ENCODE assay signal across 16 cellular contexts in the genomic region with DNA sequence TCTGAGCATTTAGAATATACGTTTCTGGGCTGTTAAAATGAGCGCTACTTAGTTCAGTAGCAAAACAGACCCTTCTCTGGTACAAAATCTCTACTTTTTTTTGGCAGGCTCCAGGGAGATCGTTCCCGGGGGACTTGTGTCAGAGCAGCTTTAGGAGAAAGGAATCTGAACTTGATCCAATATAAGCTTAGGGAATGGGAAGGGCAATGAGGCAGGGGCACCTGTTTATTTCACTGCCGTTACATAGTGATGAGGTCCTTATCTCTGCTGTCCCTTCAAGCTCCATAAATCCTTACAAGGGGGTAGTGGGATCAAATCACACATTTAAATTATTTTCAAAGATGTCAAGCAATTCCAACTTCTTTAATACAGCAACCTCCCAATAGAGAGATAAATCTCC.
DNase-seq lines count a peak whose midpoint lies in the region; ATAC-seq and TF ChIP-seq lines count a peak whose summit lies in the region.
"Had no signal": no experiment of that assay in that cellular context is flagged by ENCODE, and none has a peak within 500 bp of the region (broad histone marks: within the 10 kb centered on the region; RNA-seq: fewer than 3 reads in every experiment).

No MANE protein-coding gene starts in this region.

- no peaks in the 10 kb centered on the region for H3F3A ChIP-seq in GM23338 (replicated peaks; ENCODE audit: low read depth)

- H3K4me2 ChIP-seq in GM23338, result no peak overlapping the region
- H3K4me2 ChIP-seq: A549 had no signal

- H3K36me3 Mint-ChIP-seq in GM23338 (ENCODE audit: low read depth), result no peaks in the 10 kb centered on the region; the same call in 2 of the 3 replicates
- H3K36me3 Mint-ChIP-seq: CD4-positive, alpha-beta memory T cell had no signal

- no peaks in the 10 kb centered on the region for H4K20me1 ChIP-seq in GM23338 (replicated peaks; ENCODE audit: insufficient read depth)

- no peak overlapping the region for H3K4me3 Mint-ChIP-seq in GM23338
- H3K4me3 Mint-ChIP-seq: CD4-positive, alpha-beta memory T cell had no signal

- peak overlapping the region; percentile 4; the same call in 1 of the 2 replicates for H2AFZ ChIP-seq in GM23338

- H3K79me2 ChIP-seq in GM23338 (replicated peaks; ENCODE audit: insufficient read depth), result no peaks in the 10 kb centered on the region

- CTCF ChIA-PET in HEK293 (lab: Yijun Ruan, JAX), result interaction anchor here (0.5 to 4.2 kb wide), 4 partner anchors 11 to 509 kb away, joined by 3 to 13 read pairs (median 4); no protein-coding TSS in a partner anchor

- no peaks in the 10 kb centered on the region for H3K9me3 ChIP-seq in HEK293 (ENCODE audit: control insufficient read depth, insufficient read depth, low read depth, low read length)
- H3K9me3 ChIP-seq: A549, BE2C had no signal

- POLR2A ChIA-PET in HEK293 (lab: Yijun Ruan, JAX), result no interaction called here

- 0 out of 3 replicates have a peak, but pooled peaks cover under 1% of the 10 kb centered on the region for H3K9me3 Mint-ChIP-seq in GM23338
- H3K9me3 Mint-ChIP-seq: CD4-positive, alpha-beta memory T cell had no signal

- H3K9me2 ChIP-seq in GM23338 (ENCODE audit: insufficient read depth), result no peaks in the 10 kb centered on the region

- H3K4me3 ChIP-seq in GM23338, result no peak overlapping the region
- H3K4me3 ChIP-seq in HEK293 (ENCODE audit: low read depth, low read length), result no peak overlapping the region
- H3K4me3 ChIP-seq: A549 had no signal

- H3K27ac ChIP-seq in GM23338 (ENCODE audit: low read depth) (no peak overlapping the region), HEK293 (ENCODE audit: extremely low read depth, low read depth, low read length) (no peak overlapping the region; the same call in 1 of the 2 replicates)
- H3K27ac ChIP-seq: A549, C4-2B had no signal

- DNase-seq in GM23338 (ENCODE audit: low spot score) (no peak), NCI-H524 (lab: John Stamatoyannopoulos, UW) (peak; percentile 53 to 80), NCI-H82 treated with DMSO at 0.1 percent for 48 hours (lab: John Stamatoyannopoulos, UW; ENCODE audit: unreplicated experiment) (peak; percentile 68), SIG-M5 (lab: John Stamatoyannopoulos, UW) (no peak)
- no peak for DNase-seq in activated T-cell treated with anti-CD3 and anti-CD28 coated beads, Interleukin-2, amount 50 U/mL, for 48 hours
- DNase-seq: BE2C; CD4-positive, alpha-beta memory T cell; COR-L47; DMS153; DMS79 treated with DMSO at 0.1 percent for 48 hours; EL; HCEC 1CT had no signal

- ATAC-seq in GM23338 (no peak), HG03139 (IDR thresholded peaks at IDR 0.05; ENCODE audit: unreplicated experiment) (no peak)
- ATAC-seq: A549 had no signal

- peaks cover 21% of the 10 kb centered on the region; the same call in 2 of the 3 replicates for H3K4me1 Mint-ChIP-seq in GM23338

- H3K27me3 ChIP-seq in GM23338 (ENCODE audit: insufficient read depth), result no peaks in the 10 kb centered on the region

- H3K4me1 ChIP-seq in GM23338 (ENCODE audit: insufficient read depth), result peaks cover 14% of the 10 kb centered on the region; the same call in 1 of the 2 replicates
- peaks cover 10% of the 10 kb centered on the region; the same call in 1 of the 2 replicates for H3K4me1 ChIP-seq in HEK293 (ENCODE audit: control insufficient read depth, insufficient read depth, low read length)
- H3K4me1 ChIP-seq: A549, BE2C had no signal

- no peaks in the 10 kb centered on the region for H3K36me3 ChIP-seq in GM23338 (ENCODE audit: insufficient read depth)
- no peaks in the 10 kb centered on the region for H3K36me3 ChIP-seq in HEK293 (ENCODE audit: control insufficient read depth in 2 of 2, insufficient read depth in 1 of 2, low read length in 2 of 2)
- H3K36me3 ChIP-seq: BE2C had no signal

- no peaks in the 10 kb centered on the region for H3K27me3 Mint-ChIP-seq in GM23338 (ENCODE audit: insufficient read depth, low read depth, poor library complexity)

- TF ChIP-seq CTCF in GM23338 (conservative IDR thresholded peaks at IDR 0.05; ENCODE audit: low read depth in 2 of 2) (no peak), HEK293 (tag by site-specific recombination; IDR thresholded peaks at IDR 0.05) (no peak)

- no peak overlapping the region for H3K27ac Mint-ChIP-seq in GM23338

TF ChIP-seq in GM23338, 12 proteins besides CTCF, POLR2A, EP300 and RAD21 (continues in another document):
- TF ChIP-seq STAT1 (IDR thresholded peaks at IDR 0.05; ENCODE audit: unreplicated experiment) (no peak), EZH2 (IDR thresholded peaks at IDR 0.05; ENCODE audit: low read depth, unreplicated experiment) (no peak), CREB1 (CRISPR knock-in tag; IDR thresholded peaks at IDR 0.05; ENCODE audit: low read depth) (no peak), POLR2AphosphoS5 (IDR thresholded peaks at IDR 0.05; ENCODE audit: low read depth) (no peak), EZH2phosphoT487 (IDR thresholded peaks at IDR 0.05; ENCODE audit: unreplicated experiment) (no peak)
- TF ChIP-seq, protein P1, sequence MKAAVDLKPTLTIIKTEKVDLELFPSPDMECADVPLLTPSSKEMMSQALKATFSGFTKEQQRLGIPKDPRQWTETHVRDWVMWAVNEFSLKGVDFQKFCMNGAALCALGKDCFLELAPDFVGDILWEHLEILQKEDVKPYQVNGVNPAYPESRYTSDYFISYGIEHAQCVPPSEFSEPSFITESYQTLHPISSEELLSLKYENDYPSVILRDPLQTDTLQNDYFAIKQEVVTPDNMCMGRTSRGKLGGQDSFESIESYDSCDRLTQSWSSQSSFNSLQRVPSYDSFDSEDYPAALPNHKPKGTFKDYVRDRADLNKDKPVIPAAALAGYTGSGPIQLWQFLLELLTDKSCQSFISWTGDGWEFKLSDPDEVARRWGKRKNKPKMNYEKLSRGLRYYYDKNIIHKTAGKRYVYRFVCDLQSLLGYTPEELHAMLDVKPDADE (IDR thresholded peaks at IDR 0.05), result no peak

TF ChIP-seq in HEK293, 187 proteins besides CTCF, POLR2A, EP300 and RAD21 (continues in another document):
- TF ChIP-seq ZNF624 (tag by site-specific recombination; IDR thresholded peaks at IDR 0.05) (no peak), RBAK (tag by site-specific recombination; IDR thresholded peaks at IDR 0.05) (no peak), SALL2 (tag by site-specific recombination; IDR thresholded peaks at IDR 0.05; ENCODE audit: borderline replicate concordance) (no peak), ZNF48 (tag by site-specific recombination; IDR thresholded peaks at IDR 0.05) (no peak), OSR2 (tag by site-specific recombination; IDR thresholded peaks at IDR 0.05) (peak; percentile 51), ZXDB (tag by site-specific recombination; IDR thresholded peaks at IDR 0.05) (peak; percentile 64; the same call in 1 of the 2 replicates), KLF8 (tag by site-specific recombination; IDR thresholded peaks at IDR 0.05) (no peak)
- TF ChIP-seq, protein P2, sequence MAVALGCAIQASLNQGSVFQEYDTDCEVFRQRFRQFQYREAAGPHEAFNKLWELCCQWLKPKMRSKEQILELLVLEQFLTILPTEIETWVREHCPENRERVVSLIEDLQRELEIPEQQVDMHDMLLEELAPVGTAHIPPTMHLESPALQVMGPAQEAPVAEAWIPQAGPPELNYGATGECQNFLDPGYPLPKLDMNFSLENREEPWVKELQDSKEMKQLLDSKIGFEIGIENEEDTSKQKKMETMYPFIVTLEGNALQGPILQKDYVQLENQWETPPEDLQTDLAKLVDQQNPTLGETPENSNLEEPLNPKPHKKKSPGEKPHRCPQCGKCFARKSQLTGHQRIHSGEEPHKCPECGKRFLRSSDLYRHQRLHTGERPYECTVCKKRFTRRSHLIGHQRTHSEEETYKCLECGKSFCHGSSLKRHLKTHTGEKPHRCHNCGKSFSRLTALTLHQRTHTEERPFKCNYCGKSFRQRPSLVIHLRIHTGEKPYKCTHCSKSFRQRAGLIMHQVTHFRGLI (tag by site-specific recombination; IDR thresholded peaks at IDR 0.05), result no peak
- TF ChIP-seq, protein P3, sequence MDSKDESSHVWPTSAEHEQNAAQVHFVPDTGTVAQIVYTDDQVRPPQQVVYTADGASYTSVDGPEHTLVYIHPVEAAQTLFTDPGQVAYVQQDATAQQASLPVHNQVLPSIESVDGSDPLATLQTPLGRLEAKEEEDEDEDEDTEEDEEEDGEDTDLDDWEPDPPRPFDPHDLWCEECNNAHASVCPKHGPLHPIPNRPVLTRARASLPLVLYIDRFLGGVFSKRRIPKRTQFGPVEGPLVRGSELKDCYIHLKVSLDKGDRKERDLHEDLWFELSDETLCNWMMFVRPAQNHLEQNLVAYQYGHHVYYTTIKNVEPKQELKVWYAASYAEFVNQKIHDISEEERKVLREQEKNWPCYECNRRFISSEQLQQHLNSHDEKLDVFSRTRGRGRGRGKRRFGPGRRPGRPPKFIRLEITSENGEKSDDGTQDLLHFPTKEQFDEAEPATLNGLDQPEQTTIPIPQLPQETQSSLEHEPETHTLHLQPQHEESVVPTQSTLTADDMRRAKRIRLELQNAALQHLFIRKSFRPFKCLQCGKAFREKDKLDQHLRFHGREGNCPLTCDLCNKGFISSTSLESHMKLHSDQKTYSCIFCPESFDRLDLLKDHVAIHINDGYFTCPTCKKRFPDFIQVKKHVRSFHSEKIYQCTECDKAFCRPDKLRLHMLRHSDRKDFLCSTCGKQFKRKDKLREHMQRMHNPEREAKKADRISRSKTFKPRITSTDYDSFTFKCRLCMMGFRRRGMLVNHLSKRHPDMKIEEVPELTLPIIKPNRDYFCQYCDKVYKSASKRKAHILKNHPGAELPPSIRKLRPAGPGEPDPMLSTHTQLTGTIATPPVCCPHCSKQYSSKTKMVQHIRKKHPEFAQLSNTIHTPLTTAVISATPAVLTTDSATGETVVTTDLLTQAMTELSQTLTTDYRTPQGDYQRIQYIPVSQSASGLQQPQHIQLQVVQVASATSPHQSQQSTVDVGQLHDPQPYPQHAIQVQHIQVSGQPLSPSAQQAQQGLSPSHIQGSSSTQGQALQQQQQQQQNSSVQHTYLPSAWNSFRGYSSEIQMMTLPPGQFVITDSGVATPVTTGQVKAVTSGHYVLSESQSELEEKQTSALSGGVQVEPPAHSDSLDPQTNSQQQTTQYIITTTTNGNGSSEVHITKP (tag by site-specific recombination; IDR thresholded peaks at IDR 0.05), result 0 out of 2 replicates have a peak, but pooled peaks have one; percentile 24

Comparison
In these comparisons a context has a peak if more than half of its experiments do, and no peak if none do; other contexts are left out.
1. DNase-seq: peak in NCI-H524 (2 of 2) and NCI-H82 treated with DMSO at 0.1 percent for 48 hours (single experiment); none in GM23338 (single experiment), SIG-M5 (single experiment) and activated T-cell treated with anti-CD3 and anti-CD28 coated beads, Interleukin-2, amount 50 U/mL, for 48 hours (0 of 2).